Comparison of ENCODE assay signal across 1 cellular context in genomic region chr18:62455222-62455621, GRCh38.
A peak's percentile ranks its signal among the peaks of the same experiment; 100 is the strongest.
TF ChIP-seq lines count a peak whose summit lies in the region.

No MANE protein-coding gene starts in this region.

TF ChIP-seq in HepG2, 621 proteins besides CTCF, POLR2A, EP300 and RAD21 (continued from another document and continues in another):
- no peak for TF ChIP-seq POLR2AphosphoS2 (IDR thresholded peaks at IDR 0.05; ENCODE audit: low read depth, low read length)
- no peak for TF ChIP-seq DZIP1 (CRISPR knock-in tag; IDR thresholded peaks at IDR 0.05)
- no peak for TF ChIP-seq KDM4B (CRISPR knock-in tag; IDR thresholded peaks at IDR 0.05)
- TF ChIP-seq ZNF121 (CRISPR knock-in tag; IDR thresholded peaks at IDR 0.05), result no peak
- TF ChIP-seq FOXP4 (CRISPR knock-in tag; IDR thresholded peaks at IDR 0.05), result peak; percentile 39; the same call in 1 of the 2 replicates
- no peak for TF ChIP-seq CENPBD1 (CRISPR knock-in tag; IDR thresholded peaks at IDR 0.05; ENCODE audit: borderline replicate concordance, low read depth)
- no peak for TF ChIP-seq CAMTA2 (CRISPR knock-in tag; IDR thresholded peaks at IDR 0.05; ENCODE audit: borderline replicate concordance)
- TF ChIP-seq NFAT5 (CRISPR knock-in tag; IDR thresholded peaks at IDR 0.05), result no peak
- TF ChIP-seq ZC3H4 (CRISPR knock-in tag; IDR thresholded peaks at IDR 0.05; ENCODE audit: borderline replicate concordance), result no peak
- TF ChIP-seq HOXA3 (CRISPR knock-in tag; IDR thresholded peaks at IDR 0.05), result no peak
- TF ChIP-seq RFX5 (IDR thresholded peaks at IDR 0.05; ENCODE audit: low read depth, low read length), result no peak
- TF ChIP-seq AGO1 (IDR thresholded peaks at IDR 0.05; ENCODE audit: low read depth, low read length, poor library complexity, severe bottlenecking), result no peak
- 0 out of 2 replicates have a peak, but pooled peaks have one; percentile 32 for TF ChIP-seq FOSL2 (CRISPR knock-in tag; IDR thresholded peaks at IDR 0.05)
- no peak for TF ChIP-seq KDM5B (CRISPR knock-in tag; IDR thresholded peaks at IDR 0.05; ENCODE audit: borderline replicate concordance)
- TF ChIP-seq PLSCR1 (CRISPR knock-in tag; IDR thresholded peaks at IDR 0.05; ENCODE audit: borderline replicate concordance), result no peak
- TF ChIP-seq RBM22 (optimal IDR thresholded peaks at IDR 0.05; ENCODE audit: low read length), result no peak
- no peak for TF ChIP-seq CREB1 (IDR thresholded peaks at IDR 0.05)
- TF ChIP-seq CREB1 (CRISPR knock-in tag; IDR thresholded peaks at IDR 0.05), result 0 out of 2 replicates have a peak, but pooled peaks have one; percentile 42
- no peak for TF ChIP-seq ZNF44 (CRISPR knock-in tag; IDR thresholded peaks at IDR 0.05)
- TF ChIP-seq NFE2L2 (IDR thresholded peaks at IDR 0.05; ENCODE audit: low read length), result no peak
- no peak for TF ChIP-seq ZNF234 (CRISPR knock-in tag; conservative IDR thresholded peaks at IDR 0.05)
- TF ChIP-seq ZNF142 (CRISPR knock-in tag; IDR thresholded peaks at IDR 0.05), result no peak
- peak; percentile 63 for TF ChIP-seq PHF21A (CRISPR knock-in tag; IDR thresholded peaks at IDR 0.05)
- TF ChIP-seq ZKSCAN8 (CRISPR knock-in tag; IDR thresholded peaks at IDR 0.05; ENCODE audit: borderline replicate concordance), result no peak
- no peak for TF ChIP-seq SPEN (CRISPR knock-in tag; IDR thresholded peaks at IDR 0.05; ENCODE audit: low read depth)
- no peak for TF ChIP-seq ZNF710 (CRISPR knock-in tag; IDR thresholded peaks at IDR 0.05; ENCODE audit: borderline replicate concordance)
- no peak for TF ChIP-seq STAT5B (CRISPR knock-in tag; IDR thresholded peaks at IDR 0.05)
- no peak for TF ChIP-seq SOX13 (IDR thresholded peaks at IDR 0.05)
- peak in 1 of 2 experiments; percentile 74; a peak in 2 of 4 replicates for TF ChIP-seq SOX13 (CRISPR knock-in tag; conservative IDR thresholded peaks at IDR 0.05 in 1 of 2, IDR thresholded peaks at IDR 0.05 in 1 of 2)
- no peak for TF ChIP-seq ATF7-NPFF (CRISPR knock-in tag; IDR thresholded peaks at IDR 0.05; ENCODE audit: low read depth)
- no peak for TF ChIP-seq FOXP1 (IDR thresholded peaks at IDR 0.05)
- TF ChIP-seq FOXP1 (CRISPR knock-in tag; IDR thresholded peaks at IDR 0.05), result peak; percentile 28; the same call in 1 of the 2 replicates
- TF ChIP-seq SMARCE1 (IDR thresholded peaks at IDR 0.05; ENCODE audit: borderline replicate concordance), result no peak
- TF ChIP-seq HNF1B (CRISPR knock-in tag; IDR thresholded peaks at IDR 0.05), result no peak
- no peak for TF ChIP-seq BCL3 (CRISPR knock-in tag; IDR thresholded peaks at IDR 0.05)
- TF ChIP-seq ZNF224 (CRISPR knock-in tag; IDR thresholded peaks at IDR 0.05), result no peak
- no peak for TF ChIP-seq YY1 (IDR thresholded peaks at IDR 0.05; ENCODE audit: insufficient read depth, insufficient replicate concordance, low read depth, low read length)
- TF ChIP-seq DR1 (CRISPR knock-in tag; IDR thresholded peaks at IDR 0.05), result no peak
